ENCODE assay signal across 33 cellular contexts in the genomic region with DNA sequence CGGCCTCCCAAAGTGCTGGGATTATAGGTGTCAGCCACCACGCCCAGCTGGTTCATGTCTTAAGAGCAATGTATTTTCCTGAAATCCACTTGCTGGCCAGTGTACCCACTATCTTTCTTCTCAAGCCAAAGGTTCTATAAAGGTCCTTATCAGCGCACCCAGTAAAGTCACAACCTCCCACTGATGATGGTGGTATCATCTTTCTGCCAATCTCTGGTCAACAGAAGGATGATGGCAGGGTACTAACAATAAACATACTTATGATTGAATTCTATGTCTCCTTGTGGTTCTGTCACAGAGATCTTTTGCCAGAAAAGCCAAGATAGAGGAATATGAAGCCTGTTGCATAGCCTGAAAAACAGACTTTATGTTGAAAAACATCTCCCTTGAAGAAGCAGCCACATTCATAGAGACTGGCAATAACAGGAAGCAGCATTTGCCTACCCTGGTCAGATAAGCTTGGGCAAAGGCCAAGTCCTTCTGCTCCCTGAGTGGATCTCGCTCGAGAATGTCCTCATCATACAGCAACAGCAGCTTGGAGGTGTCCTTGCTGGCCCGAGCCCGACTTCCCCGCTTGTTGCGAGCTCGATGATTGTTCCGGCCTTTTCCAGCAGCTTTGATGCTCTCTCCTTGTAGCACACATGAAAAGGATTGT.
DNase-seq lines count a peak whose midpoint lies in the region; ATAC-seq and TF ChIP-seq lines count a peak whose summit lies in the region.
"Had no signal": no experiment of that assay in that cellular context is flagged by ENCODE, and none has a peak within 500 bp of the region (broad histone marks: within the 10 kb centered on the region; RNA-seq: fewer than 3 reads in every experiment).

No MANE protein-coding gene starts in this region.

- no peak for ATAC-seq in CD4-positive, alpha-beta T cell (ENCODE audit: poor library complexity)
- ATAC-seq in activated B cell treated with CpG ODN at 0.5 μM for 24 hours (ENCODE audit: low read depth) = no peak
- ATAC-seq in SK-N-SH treated with all-trans-retinoic acid at 6 μM for 48 hours = no peak
- no peak for ATAC-seq in GM21367 (IDR thresholded peaks at IDR 0.05; ENCODE audit: unreplicated experiment)
- ATAC-seq: activated naive CD8-positive, alpha-beta T cell treated with anti-CD3 and anti-CD28 coated beads, Interleukin-2, amount 50 U/mL, for 24 hours; esophagus mucosa; sciatic nerve had no signal

- H3K79me2 ChIP-seq in OCI-LY1 (ENCODE audit: insufficient read depth, low read length) = no peaks in the 10 kb centered on the region

- no peaks in the 10 kb centered on the region for H3K9me3 Mint-ChIP-seq in CD4-positive, alpha-beta T cell
- H3K9me3 Mint-ChIP-seq in activated B cell treated with CpG ODN at 0.5 μM for 24 hours = no peaks in the 10 kb centered on the region
- H3K9me3 Mint-ChIP-seq: activated naive CD8-positive, alpha-beta T cell treated with anti-CD3 and anti-CD28 coated beads, Interleukin-2, amount 50 U/mL, for 24 hours; naive B cell had no signal

- intact Hi-C loops in CD4-positive, alpha-beta T cell (cut with DNase I, micrococcal nuclease) = no loop called here
- intact Hi-C loops in activated B cell treated with CpG ODN at 0.5 μM for 24 hours (cut with micrococcal nuclease) = no loop called here

- H3F3A ChIP-seq in OCI-LY1 (ENCODE audit: insufficient read depth, low read length) = no peaks in the 10 kb centered on the region

- no peaks in the 10 kb centered on the region for H3K4me1 Mint-ChIP-seq in CD4-positive, alpha-beta T cell (ENCODE audit: low read depth)
- peaks cover 10% of the 10 kb centered on the region for H3K4me1 Mint-ChIP-seq in activated B cell treated with CpG ODN at 0.5 μM for 24 hours
- H3K4me1 Mint-ChIP-seq: activated naive CD8-positive, alpha-beta T cell treated with anti-CD3 and anti-CD28 coated beads, Interleukin-2, amount 50 U/mL, for 24 hours had no signal

- DNase-seq in CD4-positive, alpha-beta T cell = no peak
- DNase-seq in activated B cell treated with CpG ODN at 0.5 μM for 24 hours (no peak), lung microvascular endothelial cell (ENCODE audit: low read depth in 2 of 2) (peak; percentile 7 to 54), activated gamma-delta T cell treated with Interleukin-2 at 50 U/mL for 16 hours (no peak), GM19240 (ENCODE audit: insufficient read length, low spot score) (no peak)
- DNase-seq: ACHN; activated gamma-delta T cell; activated naive CD8-positive, alpha-beta T cell treated with anti-CD3 and anti-CD28 coated beads, Interleukin-2, amount 50 U/mL, for 24 hours; COR-L47; effector memory CD4-positive, alpha-beta T cell; foreskin fibroblast; head of caudate nucleus; IMR-90; midbrain; naive B cell; NCI-H2107; NCI-H446; NCI-H774; nucleus accumbens; RPMI8226; stimulated activated CD4-positive, alpha-beta T cell treated with anti-CD3 and anti-CD28 coated beads, Interleukin-4, amount 100 ng/mL, for 1 hour; T-helper 1 cell; trophoblast cell had no signal

- no peak overlapping the region for H2AFZ ChIP-seq in OCI-LY1 (ENCODE audit: low read length)

- H3K27me3 Mint-ChIP-seq in CD4-positive, alpha-beta T cell = no peaks in the 10 kb centered on the region
- no peaks in the 10 kb centered on the region for H3K27me3 Mint-ChIP-seq in activated B cell treated with CpG ODN at 0.5 μM for 24 hours
- H3K27me3 Mint-ChIP-seq: activated naive CD8-positive, alpha-beta T cell treated with anti-CD3 and anti-CD28 coated beads, Interleukin-2, amount 50 U/mL, for 24 hours; naive B cell had no signal

- no peak overlapping the region; the same call in 1 of the 2 replicates for H3K4me2 ChIP-seq in OCI-LY1 (ENCODE audit: low read length)

- no peak for TF ChIP-seq CTCF in CD4-positive, alpha-beta T cell (IDR thresholded peaks at IDR 0.05)
- TF ChIP-seq CTCF in OCI-LY1 (IDR thresholded peaks at IDR 0.05; ENCODE audit: low read length) (no peak), activated B cell treated with CpG ODN at 0.5 μM for 24 hours (IDR thresholded peaks at IDR 0.05) (no peak)

- no peak overlapping the region; the same call in 1 of the 2 replicates for H3K9ac ChIP-seq in OCI-LY1 (ENCODE audit: low read length)

- no peaks in the 10 kb centered on the region for H4K20me1 ChIP-seq in OCI-LY1 (ENCODE audit: insufficient read depth, low read length)

- no peaks in the 10 kb centered on the region for H3K27me3 ChIP-seq in CD4-positive, alpha-beta T cell (ENCODE audit: control insufficient read depth, insufficient read depth, low read length)
- no peaks in the 10 kb centered on the region for H3K27me3 ChIP-seq in OCI-LY1 (ENCODE audit: insufficient read depth, low read length)
- H3K27me3 ChIP-seq: cardiac muscle cell, SJSA1 had no signal

- POLR2A ChIA-PET in CD4-positive, alpha-beta T cell (lab: Charles Lee) = no interaction called here
- POLR2A ChIA-PET in activated B cell treated with CpG ODN at 0.5 μM for 24 hours (lab: Charles Lee) = no interaction called here

- no peak overlapping the region for H3K27ac ChIP-seq in CD4-positive, alpha-beta T cell (ENCODE audit: low read depth, low read length)
- peak overlapping the region; percentile 59 for H3K27ac ChIP-seq in OCI-LY1 (ENCODE audit: low read depth, low read length, poor library complexity, severe bottlenecking)
- H3K27ac ChIP-seq: cardiac muscle cell, coronary artery, prostate gland had no signal

- peak overlapping the region; percentile 27 for H3K27ac Mint-ChIP-seq in CD4-positive, alpha-beta T cell
- peak overlapping the region; percentile 2 for H3K27ac Mint-ChIP-seq in activated B cell treated with CpG ODN at 0.5 μM for 24 hours
- H3K27ac Mint-ChIP-seq: activated naive CD8-positive, alpha-beta T cell treated with anti-CD3 and anti-CD28 coated beads, Interleukin-2, amount 50 U/mL, for 24 hours had no signal

- no peak overlapping the region for H3K4me3 Mint-ChIP-seq in CD4-positive, alpha-beta T cell
- no peak overlapping the region for H3K4me3 Mint-ChIP-seq in activated B cell treated with CpG ODN at 0.5 μM for 24 hours
- H3K4me3 Mint-ChIP-seq: activated naive CD8-positive, alpha-beta T cell treated with anti-CD3 and anti-CD28 coated beads, Interleukin-2, amount 50 U/mL, for 24 hours; naive B cell had no signal

- H3K36me3 ChIP-seq in OCI-LY1 (ENCODE audit: insufficient read depth, low read length) = peaks cover 78% of the 10 kb centered on the region

- H3K9me3 ChIP-seq in CD4-positive, alpha-beta T cell (ENCODE audit: control insufficient read depth, low read length) = no peaks in the 10 kb centered on the region
- no peaks in the 10 kb centered on the region for H3K9me3 ChIP-seq in OCI-LY1 (ENCODE audit: low read length)
- H3K9me3 ChIP-seq: HAP-1, prostate gland, SJSA1 had no signal

- CTCF ChIA-PET in CD4-positive, alpha-beta T cell (lab: Charles Lee) = no interaction called here
- CTCF ChIA-PET in activated B cell treated with CpG ODN at 0.5 μM for 24 hours (lab: Charles Lee) = no interaction called here

- peaks cover 79% of the 10 kb centered on the region for H3K36me3 Mint-ChIP-seq in CD4-positive, alpha-beta T cell (ENCODE audit: low read depth)
- H3K36me3 Mint-ChIP-seq in activated B cell treated with CpG ODN at 0.5 μM for 24 hours (ENCODE audit: low read depth) = peaks cover 73% of the 10 kb centered on the region

- no peak overlapping the region for H3K4me3 ChIP-seq in OCI-LY1 (ENCODE audit: low read depth, low read length, poor library complexity, severe bottlenecking)
- H3K4me3 ChIP-seq: cardiac muscle cell, coronary artery, HAP-1, prostate gland, SJSA1 had no signal

- H3K4me1 ChIP-seq in OCI-LY1 (ENCODE audit: insufficient read depth, low read length, severe bottlenecking) = peaks cover 11% of the 10 kb centered on the region
- H3K4me1 ChIP-seq: prostate gland had no signal

- H3K9me2 ChIP-seq in OCI-LY1 (ENCODE audit: low read depth, low read length) = no peaks in the 10 kb centered on the region

TF ChIP-seq in SK-N-SH treated with all-trans-retinoic acid at 6 μM for 48 hours, 23 proteins besides CTCF, POLR2A, EP300 and RAD21:
- TF ChIP-seq ZC3H10 (CRISPR knock-in tag; IDR thresholded peaks at IDR 0.05) = no peak
- no peak for TF ChIP-seq CSDC2 (CRISPR knock-in tag; IDR thresholded peaks at IDR 0.05)
- no peak for TF ChIP-seq TOX (CRISPR knock-in tag; IDR thresholded peaks at IDR 0.05; ENCODE audit: borderline replicate concordance)
- no peak for TF ChIP-seq BACH2 (CRISPR knock-in tag; IDR thresholded peaks at IDR 0.05; ENCODE audit: borderline replicate concordance)
- TF ChIP-seq ARNTL (CRISPR knock-in tag; IDR thresholded peaks at IDR 0.05; ENCODE audit: borderline replicate concordance, low read depth) = no peak
- no peak for TF ChIP-seq ISL1 (CRISPR knock-in tag; IDR thresholded peaks at IDR 0.05)
- no peak for TF ChIP-seq GLIS3 (CRISPR knock-in tag; IDR thresholded peaks at IDR 0.05)

Comparison
In these comparisons a context has a peak if more than half of its experiments do, and no peak if none do; other contexts are left out.
1. DNase-seq: peak in lung microvascular endothelial cell (2 of 2); none in CD4-positive, alpha-beta T cell (0 of 10), activated B cell treated with CpG ODN at 0.5 μM for 24 hours (single experiment), activated gamma-delta T cell treated with Interleukin-2 at 50 U/mL for 16 hours (single experiment) and GM19240 (single experiment).